ENCODE assay signal across 1 cellular context in the genomic region with DNA sequence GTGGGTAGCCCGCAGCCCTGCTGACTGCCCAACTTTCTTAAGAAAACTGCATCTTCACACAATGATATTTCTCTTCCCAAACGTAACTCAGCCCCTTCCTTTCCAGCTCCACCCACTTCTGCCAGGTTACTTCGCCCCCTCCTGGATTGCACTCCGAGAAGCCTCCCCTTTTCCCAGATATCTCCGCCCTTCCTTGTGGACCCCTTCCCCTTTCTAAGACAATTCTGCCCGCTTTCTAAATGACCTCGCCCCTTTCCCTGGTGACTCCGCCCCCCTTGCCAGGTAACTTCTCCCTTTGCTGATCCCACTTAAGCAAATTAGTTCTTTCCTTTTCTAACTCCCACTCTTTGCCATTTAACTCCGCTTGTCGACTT.
TF ChIP-seq lines count a peak whose summit lies in the region.

No MANE protein-coding gene starts in this region.

TF ChIP-seq in K562, 482 proteins besides CTCF, POLR2A, EP300 and RAD21 (continued from another document and continues in another):
- TF ChIP-seq NFYB (IDR thresholded peaks at IDR 0.05; ENCODE audit: extremely low read depth, insufficient read length) (no peak), BRD4 (IDR thresholded peaks at IDR 0.05) (no peak), ZNF140 (CRISPR knock-in tag; IDR thresholded peaks at IDR 0.05) (no peak), PURB (CRISPR knock-in tag; IDR thresholded peaks at IDR 0.05; ENCODE audit: low read depth) (no peak), TARDBP (IDR thresholded peaks at IDR 0.05) (no peak), SAP30 (IDR thresholded peaks at IDR 0.05; ENCODE audit: borderline replicate concordance, insufficient read depth, low read depth, low read length, poor library complexity, severe bottlenecking) (peak; percentile 13), POLR2G (IDR thresholded peaks at IDR 0.05; ENCODE audit: low read depth, low read length) (no peak), ZNF212 (CRISPR knock-in tag; IDR thresholded peaks at IDR 0.05) (0 out of 2 replicates have a peak, but pooled peaks have one; percentile 32), HDGF (IDR thresholded peaks at IDR 0.05) (peak; percentile 92), JUN (IDR thresholded peaks at IDR 0.05; ENCODE audit: borderline replicate concordance, low read depth, low read length) (no peak), JUN (CRISPR knock-in tag; IDR thresholded peaks at IDR 0.05; ENCODE audit: borderline replicate concordance) (no peak), CCNT2 (IDR thresholded peaks at IDR 0.05; ENCODE audit: borderline replicate concordance, extremely low read depth, insufficient read length, low read depth, low read length) (no peak), DNMT1 (IDR thresholded peaks at IDR 0.05) (peak; percentile 77; the same call in 1 of the 2 replicates), GATAD2B (IDR thresholded peaks at IDR 0.05; ENCODE audit: borderline replicate concordance) (no peak), BMI1 (IDR thresholded peaks at IDR 0.05; ENCODE audit: low read length) (no peak), NCOA2 (IDR thresholded peaks at IDR 0.05; ENCODE audit: partially characterized antibody in 2 of 2) (no peak), MCM7 (IDR thresholded peaks at IDR 0.05) (no peak), ZNF79 (CRISPR knock-in tag; IDR thresholded peaks at IDR 0.05; ENCODE audit: low read depth) (no peak), YY1 (IDR thresholded peaks at IDR 0.05; ENCODE audit: borderline replicate concordance in 1 of 3, control insufficient read depth in 1 of 3, extremely low read depth in 1 of 3, insufficient read depth in 3 of 3, insufficient read length in 1 of 3, insufficient replicate concordance in 2 of 3, low read depth in 1 of 3, low read length in 2 of 3) (no peak), ZKSCAN3 (CRISPR knock-in tag; IDR thresholded peaks at IDR 0.05) (no peak), TEAD1 (CRISPR knock-in tag; IDR thresholded peaks at IDR 0.05) (0 out of 4 replicates have a peak, but pooled peaks of 1 of the 2 experiments have one; percentile 42), TAL1 (IDR thresholded peaks at IDR 0.05) (peak; percentile 25; the same call in 1 of the 2 replicates), ARHGAP35 (IDR thresholded peaks at IDR 0.05; ENCODE audit: partially characterized antibody) (peak; percentile 24), ZNF436 (CRISPR knock-in tag; IDR thresholded peaks at IDR 0.05) (no peak), SMARCA4 (IDR thresholded peaks at IDR 0.05) (peak; percentile 58), YBX1 (IDR thresholded peaks at IDR 0.05) (no peak), ZNF384 (IDR thresholded peaks at IDR 0.05; ENCODE audit: low read depth, low read length) (no peak), FIP1L1 (IDR thresholded peaks at IDR 0.05; ENCODE audit: low read depth, low read length, poor library complexity, severe bottlenecking) (no peak), KHSRP (IDR thresholded peaks at IDR 0.05) (no peak), SUPT5H (IDR thresholded peaks at IDR 0.05) (peak; percentile 43), ZNF699 (CRISPR knock-in tag; IDR thresholded peaks at IDR 0.05; ENCODE audit: insufficient replicate concordance) (no peak), TOE1 (IDR thresholded peaks at IDR 0.05; ENCODE audit: borderline replicate concordance) (peak; percentile 67), TOE1 (CRISPR knock-in tag; IDR thresholded peaks at IDR 0.05; ENCODE audit: borderline replicate concordance, low read depth) (no peak), NEUROD1 (IDR thresholded peaks at IDR 0.05; ENCODE audit: borderline replicate concordance, low read depth, low read length, partially characterized antibody) (no peak), ZBTB1 (CRISPR knock-in tag; IDR thresholded peaks at IDR 0.05; ENCODE audit: borderline replicate concordance, low read depth) (no peak), PTBP1 (IDR thresholded peaks at IDR 0.05; ENCODE audit: low read depth, low read length) (no peak), ZNF197 (CRISPR knock-in tag; IDR thresholded peaks at IDR 0.05; ENCODE audit: low read depth) (no peak), KLF6 (CRISPR knock-in tag; IDR thresholded peaks at IDR 0.05; ENCODE audit: borderline replicate concordance) (no peak), ESRRA (IDR thresholded peaks at IDR 0.05; ENCODE audit: borderline replicate concordance, low read depth) (no peak), NBN (IDR thresholded peaks at IDR 0.05; ENCODE audit: low read depth) (peak; percentile 70), EWSR1 (IDR thresholded peaks at IDR 0.05; ENCODE audit: borderline replicate concordance, low read depth, partially characterized antibody) (no peak), CBFB (CRISPR knock-in tag; IDR thresholded peaks at IDR 0.05) (no peak), ZNF696 (CRISPR knock-in tag; conservative IDR thresholded peaks at IDR 0.05) (no peak), NFIC (IDR thresholded peaks at IDR 0.05) (peak; percentile 23; the same call in 1 of the 2 replicates), ZBTB8A (IDR thresholded peaks at IDR 0.05; ENCODE audit: partially characterized antibody) (no peak)
- TF ChIP-seq, protein P1, sequence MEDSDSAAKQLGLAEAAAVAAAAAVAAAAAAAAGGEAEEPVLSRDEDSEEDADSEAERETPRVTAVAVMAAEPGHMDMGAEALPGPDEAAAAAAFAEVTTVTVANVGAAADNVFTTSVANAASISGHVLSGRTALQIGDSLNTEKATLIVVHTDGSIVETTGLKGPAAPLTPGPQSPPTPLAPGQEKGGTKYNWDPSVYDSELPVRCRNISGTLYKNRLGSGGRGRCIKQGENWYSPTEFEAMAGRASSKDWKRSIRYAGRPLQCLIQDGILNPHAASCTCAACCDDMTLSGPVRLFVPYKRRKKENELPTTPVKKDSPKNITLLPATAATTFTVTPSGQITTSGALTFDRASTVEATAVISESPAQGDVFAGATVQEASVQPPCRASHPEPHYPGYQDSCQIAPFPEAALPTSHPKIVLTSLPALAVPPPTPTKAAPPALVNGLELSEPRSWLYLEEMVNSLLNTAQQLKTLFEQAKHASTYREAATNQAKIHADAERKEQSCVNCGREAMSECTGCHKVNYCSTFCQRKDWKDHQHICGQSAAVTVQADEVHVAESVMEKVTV (CRISPR knock-in tag; IDR thresholded peaks at IDR 0.05), result 0 out of 2 replicates have a peak, but pooled peaks have one; percentile 7
- TF ChIP-seq, protein P2, sequence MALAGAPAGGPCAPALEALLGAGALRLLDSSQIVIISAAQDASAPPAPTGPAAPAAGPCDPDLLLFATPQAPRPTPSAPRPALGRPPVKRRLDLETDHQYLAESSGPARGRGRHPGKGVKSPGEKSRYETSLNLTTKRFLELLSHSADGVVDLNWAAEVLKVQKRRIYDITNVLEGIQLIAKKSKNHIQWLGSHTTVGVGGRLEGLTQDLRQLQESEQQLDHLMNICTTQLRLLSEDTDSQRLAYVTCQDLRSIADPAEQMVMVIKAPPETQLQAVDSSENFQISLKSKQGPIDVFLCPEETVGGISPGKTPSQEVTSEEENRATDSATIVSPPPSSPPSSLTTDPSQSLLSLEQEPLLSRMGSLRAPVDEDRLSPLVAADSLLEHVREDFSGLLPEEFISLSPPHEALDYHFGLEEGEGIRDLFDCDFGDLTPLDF (CRISPR knock-in tag; IDR thresholded peaks at IDR 0.05), result no peak
- TF ChIP-seq, protein P3, sequence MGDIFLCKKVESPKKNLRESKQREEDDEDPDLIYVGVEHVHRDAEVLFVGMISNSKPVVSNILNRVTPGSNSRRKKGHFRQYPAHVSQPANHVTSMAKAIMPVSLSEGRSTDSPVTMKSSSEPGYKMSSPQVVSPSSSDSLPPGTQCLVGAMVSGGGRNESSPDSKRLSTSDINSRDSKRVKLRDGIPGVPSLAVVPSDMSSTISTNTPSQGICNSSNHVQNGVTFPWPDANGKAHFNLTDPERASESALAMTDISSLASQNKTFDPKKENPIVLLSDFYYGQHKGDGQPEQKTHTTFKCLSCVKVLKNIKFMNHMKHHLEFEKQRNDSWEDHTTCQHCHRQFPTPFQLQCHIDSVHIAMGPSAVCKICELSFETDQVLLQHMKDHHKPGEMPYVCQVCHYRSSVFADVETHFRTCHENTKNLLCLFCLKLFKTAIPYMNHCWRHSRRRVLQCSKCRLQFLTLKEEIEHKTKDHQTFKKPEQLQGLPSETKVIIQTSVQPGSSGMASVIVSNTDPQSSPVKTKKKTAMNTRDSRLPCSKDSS (IDR thresholded peaks at IDR 0.05; ENCODE audit: low read depth, partially characterized antibody), result peak; percentile 55
- TF ChIP-seq, protein P4, sequence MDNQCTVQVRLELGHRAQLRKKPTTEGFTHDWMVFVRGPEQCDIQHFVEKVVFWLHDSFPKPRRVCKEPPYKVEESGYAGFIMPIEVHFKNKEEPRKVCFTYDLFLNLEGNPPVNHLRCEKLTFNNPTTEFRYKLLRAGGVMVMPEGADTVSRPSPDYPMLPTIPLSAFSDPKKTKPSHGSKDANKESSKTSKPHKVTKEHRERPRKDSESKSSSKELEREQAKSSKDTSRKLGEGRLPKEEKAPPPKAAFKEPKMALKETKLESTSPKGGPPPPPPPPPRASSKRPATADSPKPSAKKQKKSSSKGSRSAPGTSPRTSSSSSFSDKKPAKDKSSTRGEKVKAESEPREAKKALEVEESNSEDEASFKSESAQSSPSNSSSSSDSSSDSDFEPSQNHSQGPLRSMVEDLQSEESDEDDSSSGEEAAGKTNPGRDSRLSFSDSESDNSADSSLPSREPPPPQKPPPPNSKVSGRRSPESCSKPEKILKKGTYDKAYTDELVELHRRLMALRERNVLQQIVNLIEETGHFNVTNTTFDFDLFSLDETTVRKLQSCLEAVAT (IDR thresholded peaks at IDR 0.05), result peak; percentile 60 to 63; a peak in 2 of 4 replicates
- TF ChIP-seq, protein P5, sequence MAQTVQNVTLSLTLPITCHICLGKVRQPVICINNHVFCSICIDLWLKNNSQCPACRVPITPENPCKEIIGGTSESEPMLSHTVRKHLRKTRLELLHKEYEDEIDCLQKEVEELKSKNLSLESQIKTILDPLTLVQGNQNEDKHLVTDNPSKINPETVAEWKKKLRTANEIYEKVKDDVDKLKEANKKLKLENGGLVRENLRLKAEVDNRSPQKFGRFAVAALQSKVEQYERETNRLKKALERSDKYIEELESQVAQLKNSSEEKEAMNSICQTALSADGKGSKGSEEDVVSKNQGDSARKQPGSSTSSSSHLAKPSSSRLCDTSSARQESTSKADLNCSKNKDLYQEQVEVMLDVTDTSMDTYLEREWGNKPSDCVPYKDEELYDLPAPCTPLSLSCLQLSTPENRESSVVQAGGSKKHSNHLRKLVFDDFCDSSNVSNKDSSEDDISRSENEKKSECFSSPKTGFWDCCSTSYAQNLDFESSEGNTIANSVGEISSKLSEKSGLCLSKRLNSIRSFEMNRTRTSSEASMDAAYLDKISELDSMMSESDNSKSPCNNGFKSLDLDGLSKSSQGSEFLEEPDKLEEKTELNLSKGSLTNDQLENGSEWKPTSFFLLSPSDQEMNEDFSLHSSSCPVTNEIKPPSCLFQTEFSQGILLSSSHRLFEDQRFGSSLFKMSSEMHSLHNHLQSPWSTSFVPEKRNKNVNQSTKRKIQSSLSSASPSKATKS (CRISPR knock-in tag; IDR thresholded peaks at IDR 0.05), result no peak
- TF ChIP-seq, protein P6, sequence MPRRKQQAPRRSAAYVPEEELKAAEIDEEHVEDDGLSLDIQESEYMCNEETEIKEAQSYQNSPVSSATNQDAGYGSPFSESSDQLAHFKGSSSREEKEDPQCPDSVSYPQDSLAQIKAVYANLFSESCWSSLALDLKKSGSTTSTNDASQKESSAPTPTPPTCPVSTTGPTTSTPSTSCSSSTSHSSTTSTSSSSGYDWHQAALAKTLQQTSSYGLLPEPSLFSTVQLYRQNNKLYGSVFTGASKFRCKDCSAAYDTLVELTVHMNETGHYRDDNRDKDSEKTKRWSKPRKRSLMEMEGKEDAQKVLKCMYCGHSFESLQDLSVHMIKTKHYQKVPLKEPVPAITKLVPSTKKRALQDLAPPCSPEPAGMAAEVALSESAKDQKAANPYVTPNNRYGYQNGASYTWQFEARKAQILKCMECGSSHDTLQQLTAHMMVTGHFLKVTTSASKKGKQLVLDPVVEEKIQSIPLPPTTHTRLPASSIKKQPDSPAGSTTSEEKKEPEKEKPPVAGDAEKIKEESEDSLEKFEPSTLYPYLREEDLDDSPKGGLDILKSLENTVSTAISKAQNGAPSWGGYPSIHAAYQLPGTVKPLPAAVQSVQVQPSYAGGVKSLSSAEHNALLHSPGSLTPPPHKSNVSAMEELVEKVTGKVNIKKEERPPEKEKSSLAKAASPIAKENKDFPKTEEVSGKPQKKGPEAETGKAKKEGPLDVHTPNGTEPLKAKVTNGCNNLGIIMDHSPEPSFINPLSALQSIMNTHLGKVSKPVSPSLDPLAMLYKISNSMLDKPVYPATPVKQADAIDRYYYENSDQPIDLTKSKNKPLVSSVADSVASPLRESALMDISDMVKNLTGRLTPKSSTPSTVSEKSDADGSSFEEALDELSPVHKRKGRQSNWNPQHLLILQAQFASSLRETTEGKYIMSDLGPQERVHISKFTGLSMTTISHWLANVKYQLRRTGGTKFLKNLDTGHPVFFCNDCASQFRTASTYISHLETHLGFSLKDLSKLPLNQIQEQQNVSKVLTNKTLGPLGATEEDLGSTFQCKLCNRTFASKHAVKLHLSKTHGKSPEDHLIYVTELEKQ (CRISPR knock-in tag; IDR thresholded peaks at IDR 0.05), result no peak
- TF ChIP-seq, protein P7, sequence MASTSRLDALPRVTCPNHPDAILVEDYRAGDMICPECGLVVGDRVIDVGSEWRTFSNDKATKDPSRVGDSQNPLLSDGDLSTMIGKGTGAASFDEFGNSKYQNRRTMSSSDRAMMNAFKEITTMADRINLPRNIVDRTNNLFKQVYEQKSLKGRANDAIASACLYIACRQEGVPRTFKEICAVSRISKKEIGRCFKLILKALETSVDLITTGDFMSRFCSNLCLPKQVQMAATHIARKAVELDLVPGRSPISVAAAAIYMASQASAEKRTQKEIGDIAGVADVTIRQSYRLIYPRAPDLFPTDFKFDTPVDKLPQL (IDR thresholded peaks at IDR 0.05; ENCODE audit: extremely low read depth, insufficient read length), result no peak
- TF ChIP-seq, protein P8, sequence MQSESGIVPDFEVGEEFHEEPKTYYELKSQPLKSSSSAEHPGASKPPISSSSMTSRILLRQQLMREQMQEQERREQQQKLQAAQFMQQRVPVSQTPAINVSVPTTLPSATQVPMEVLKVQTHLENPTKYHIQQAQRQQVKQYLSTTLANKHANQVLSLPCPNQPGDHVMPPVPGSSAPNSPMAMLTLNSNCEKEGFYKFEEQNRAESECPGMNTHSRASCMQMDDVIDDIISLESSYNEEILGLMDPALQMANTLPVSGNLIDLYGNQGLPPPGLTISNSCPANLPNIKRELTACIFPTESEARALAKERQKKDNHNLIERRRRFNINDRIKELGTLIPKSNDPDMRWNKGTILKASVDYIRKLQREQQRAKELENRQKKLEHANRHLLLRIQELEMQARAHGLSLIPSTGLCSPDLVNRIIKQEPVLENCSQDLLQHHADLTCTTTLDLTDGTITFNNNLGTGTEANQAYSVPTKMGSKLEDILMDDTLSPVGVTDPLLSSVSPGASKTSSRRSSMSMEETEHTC (IDR thresholded peaks at IDR 0.05), result no peak
- TF ChIP-seq, protein P9, sequence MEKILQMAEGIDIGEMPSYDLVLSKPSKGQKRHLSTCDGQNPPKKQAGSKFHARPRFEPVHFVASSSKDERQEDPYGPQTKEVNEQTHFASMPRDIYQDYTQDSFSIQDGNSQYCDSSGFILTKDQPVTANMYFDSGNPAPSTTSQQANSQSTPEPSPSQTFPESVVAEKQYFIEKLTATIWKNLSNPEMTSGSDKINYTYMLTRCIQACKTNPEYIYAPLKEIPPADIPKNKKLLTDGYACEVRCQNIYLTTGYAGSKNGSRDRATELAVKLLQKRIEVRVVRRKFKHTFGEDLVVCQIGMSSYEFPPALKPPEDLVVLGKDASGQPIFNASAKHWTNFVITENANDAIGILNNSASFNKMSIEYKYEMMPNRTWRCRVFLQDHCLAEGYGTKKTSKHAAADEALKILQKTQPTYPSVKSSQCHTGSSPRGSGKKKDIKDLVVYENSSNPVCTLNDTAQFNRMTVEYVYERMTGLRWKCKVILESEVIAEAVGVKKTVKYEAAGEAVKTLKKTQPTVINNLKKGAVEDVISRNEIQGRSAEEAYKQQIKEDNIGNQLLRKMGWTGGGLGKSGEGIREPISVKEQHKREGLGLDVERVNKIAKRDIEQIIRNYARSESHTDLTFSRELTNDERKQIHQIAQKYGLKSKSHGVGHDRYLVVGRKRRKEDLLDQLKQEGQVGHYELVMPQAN (IDR thresholded peaks at IDR 0.05; ENCODE audit: borderline replicate concordance), result no peak
